Comparison of ENCODE assay signal across 25 cellular contexts in the genomic region with DNA sequence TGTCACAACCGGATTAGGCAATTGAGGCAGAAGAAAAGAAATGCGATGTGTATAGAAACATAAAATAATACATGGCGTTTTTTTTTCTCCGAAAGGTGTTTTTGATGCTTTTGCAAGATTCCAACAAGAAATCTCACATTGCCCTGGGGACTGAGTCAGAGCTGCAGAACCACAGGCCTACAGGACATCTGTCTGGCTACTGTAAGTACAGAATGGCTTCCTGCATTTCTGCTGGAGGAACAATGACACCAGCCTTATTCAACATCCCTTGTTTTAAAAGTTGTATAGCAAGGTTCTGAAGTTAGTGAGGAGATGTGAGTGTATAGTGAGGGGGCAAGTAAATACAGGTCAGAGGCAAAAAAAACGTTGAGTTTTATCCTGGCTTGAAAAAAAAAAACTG.
DNase-seq lines count a peak whose midpoint lies in the region; ATAC-seq and TF ChIP-seq lines count a peak whose summit lies in the region.
"Had no signal": no experiment of that assay in that cellular context is flagged by ENCODE, and none has a peak within 500 bp of the region (broad histone marks: within the 10 kb centered on the region; RNA-seq: fewer than 3 reads in every experiment).

No MANE protein-coding gene starts in this region.

- H3K27ac Mint-ChIP-seq in stimulated activated naive CD8-positive, alpha-beta T cell treated with anti-CD3 and anti-CD28 coated beads, Interleukin-15, amount 100 ng/mL, for 72 hours, result no peak overlapping the region
- H3K27ac Mint-ChIP-seq: activated naive CD8-positive, alpha-beta T cell treated with anti-CD3 and anti-CD28 coated beads for 36 hours; CD4-positive, CD25-positive, alpha-beta regulatory T cell; stimulated activated memory B cell treated with anti-CD40 and anti-IgM and Interleukin-4, amounts not matched to agents 10 μg/mL and 1 μg/mL and 100 μg/mL, for 72 hours; WTC11 had no signal

- H3K4me1 ChIP-seq in mesodermal cell (ENCODE audit: control insufficient read depth, insufficient read depth, low read length, poor library complexity, severe bottlenecking), result peaks cover 4% of the 10 kb centered on the region
- H3K4me1 ChIP-seq: vagina had no signal

- no peaks in the 10 kb centered on the region for H3K9me3 Mint-ChIP-seq in stimulated activated naive CD8-positive, alpha-beta T cell treated with anti-CD3 and anti-CD28 coated beads, Interleukin-15, amount 100 ng/mL, for 72 hours
- H3K9me3 Mint-ChIP-seq: activated naive CD8-positive, alpha-beta T cell treated with anti-CD3 and anti-CD28 coated beads for 36 hours; nephron; stimulated activated memory B cell treated with anti-CD40 and anti-IgM and Interleukin-4, amounts not matched to agents 10 μg/mL and 1 μg/mL and 100 μg/mL, for 72 hours had no signal

- DNase-seq in EL, result peak; percentile 6
- peak; percentile 43 for DNase-seq in M059J (ENCODE audit: low read depth)
- peak; percentile 27 for DNase-seq in brain microvascular endothelial cell
- DNase-seq in GM03348 (ENCODE audit: low spot score), result no peak
- no peak for DNase-seq in stimulated activated naive CD8-positive, alpha-beta T cell treated with anti-CD3 and anti-CD28 coated beads, Interleukin-15, amount 100 ng/mL, for 72 hours
- no peak for DNase-seq in G401 (ENCODE audit: low spot score)
- no peak for DNase-seq in medulla oblongata (ENCODE audit: extremely low spot score)
- DNase-seq: activated CD4-positive, alpha-beta T cell treated with anti-CD3 and anti-CD28 coated beads, Interleukin-2, amount 50 U/mL, for 48 hours; activated CD8-positive, alpha-beta memory T cell treated with anti-CD3 and anti-CD28 coated beads, Interleukin-2, amount 50 U/mL, for 4 hours; activated naive CD8-positive, alpha-beta T cell treated with anti-CD3 and anti-CD28 coated beads for 36 hours; CD4-positive, CD25-positive, alpha-beta regulatory T cell; hippocampal formation; left ventricle myocardium superior; NCI-H187 treated with DMSO at 0.1 percent for 48 hours; ovary; right cardiac atrium; stimulated activated CD4-positive, alpha-beta T cell treated with anti-CD3 and anti-CD28 coated beads, Interleukin-4, amount 100 ng/mL, for 1 hour; T-helper 9 cell had no signal

- no peaks in the 10 kb centered on the region for H3K36me3 ChIP-seq in brain microvascular endothelial cell (replicated peaks)
- no peaks in the 10 kb centered on the region for H3K36me3 ChIP-seq in mesodermal cell (ENCODE audit: control insufficient read depth, insufficient read depth, low read length)
- H3K36me3 ChIP-seq: ovary, thoracic aorta, vagina had no signal

- in situ Hi-C loops in brain microvascular endothelial cell (cut with HindIII; ENCODE audit: low pct_ligation_motif_present, low sequenced_read_pairs), result no loop called here
- in situ Hi-C loops in G401 (cut with HindIII; ENCODE audit: low sequenced_read_pairs), result no loop called here

- no peak for ATAC-seq in stimulated activated naive CD8-positive, alpha-beta T cell treated with anti-CD3 and anti-CD28 coated beads, Interleukin-15, amount 100 ng/mL, for 72 hours
- ATAC-seq: left ventricle myocardium superior; right cardiac atrium; Right ventricle myocardium inferior; stimulated activated memory B cell treated with anti-CD40 and anti-IgM and Interleukin-4, amounts not matched to agents 10 μg/mL and 1 μg/mL and 100 μg/mL, for 72 hours; WTC11 had no signal

- H3K4me3 ChIP-seq in brain microvascular endothelial cell (ENCODE audit: low read depth, low read length) (no peak overlapping the region), mesodermal cell (ENCODE audit: extremely low read depth, insufficient read depth, low read length, poor library complexity, severe bottlenecking) (no peak overlapping the region)
- H3K4me3 ChIP-seq: ovary, thoracic aorta, vagina had no signal

- peak overlapping the region; percentile 35 for H3K27ac ChIP-seq in brain microvascular endothelial cell
- H3K27ac ChIP-seq in mesodermal cell (ENCODE audit: low read depth, low read length, severe bottlenecking), result peak overlapping the region; percentile 24
- H3K27ac ChIP-seq: ovary, thoracic aorta, vagina had no signal

- no peaks in the 10 kb centered on the region for H3K27me3 ChIP-seq in brain microvascular endothelial cell (replicated peaks)
- H3K27me3 ChIP-seq: ovary, vagina had no signal

- H3K9me3 ChIP-seq in mesodermal cell (ENCODE audit: control insufficient read depth, low read length), result no peaks in the 10 kb centered on the region
- H3K9me3 ChIP-seq: ovary, thoracic aorta, vagina had no signal

- no peak for TF ChIP-seq CTCF in brain microvascular endothelial cell (IDR thresholded peaks at IDR 0.05; ENCODE audit: low read depth, low read length, missing control alignments)

- H3K4me3 Mint-ChIP-seq in stimulated activated naive CD8-positive, alpha-beta T cell treated with anti-CD3 and anti-CD28 coated beads, Interleukin-15, amount 100 ng/mL, for 72 hours, result no peak overlapping the region
- H3K4me3 Mint-ChIP-seq: activated naive CD8-positive, alpha-beta T cell treated with anti-CD3 and anti-CD28 coated beads for 36 hours; CD4-positive, CD25-positive, alpha-beta regulatory T cell; nephron; stimulated activated memory B cell treated with anti-CD40 and anti-IgM and Interleukin-4, amounts not matched to agents 10 μg/mL and 1 μg/mL and 100 μg/mL, for 72 hours; WTC11 had no signal

- H3K4me1 Mint-ChIP-seq in stimulated activated naive CD8-positive, alpha-beta T cell treated with anti-CD3 and anti-CD28 coated beads, Interleukin-15, amount 100 ng/mL, for 72 hours, result no peaks in the 10 kb centered on the region
- H3K4me1 Mint-ChIP-seq: activated naive CD8-positive, alpha-beta T cell treated with anti-CD3 and anti-CD28 coated beads for 36 hours; CD4-positive, CD25-positive, alpha-beta regulatory T cell; nephron; stimulated activated memory B cell treated with anti-CD40 and anti-IgM and Interleukin-4, amounts not matched to agents 10 μg/mL and 1 μg/mL and 100 μg/mL, for 72 hours had no signal

- WGBS in mesodermal cell (ENCODE audit: insufficient coverage in 2 of 2), 2 experiments, result 94 to 98% methylated on average over 4 to 5 of the region's 5 CpGs

- no peaks in the 10 kb centered on the region for H3K27me3 Mint-ChIP-seq in stimulated activated naive CD8-positive, alpha-beta T cell treated with anti-CD3 and anti-CD28 coated beads, Interleukin-15, amount 100 ng/mL, for 72 hours
- H3K27me3 Mint-ChIP-seq: CD4-positive, CD25-positive, alpha-beta regulatory T cell; stimulated activated memory B cell treated with anti-CD40 and anti-IgM and Interleukin-4, amounts not matched to agents 10 μg/mL and 1 μg/mL and 100 μg/mL, for 72 hours had no signal

Comparison
In these comparisons a context has a peak if more than half of its experiments do, and no peak if none do; other contexts are left out.
1. DNase-seq: peak in EL (single experiment), M059J (single experiment) and brain microvascular endothelial cell (single experiment); none in GM03348 (single experiment), stimulated activated naive CD8-positive, alpha-beta T cell treated with anti-CD3 and anti-CD28 coated beads, Interleukin-15, amount 100 ng/mL, for 72 hours (0 of 2), G401 (single experiment) and medulla oblongata (single experiment).